ENCODE assay signal across 16 cellular contexts in genomic region chr3:130712718-130713423, GRCh38. TPM values are rescaled to one million over a fixed set of nuclear protein-coding genes. Genes with fewer than 3 reads are reported as not detected.
A peak's percentile ranks its signal among the peaks of the same experiment; 100 is the strongest.
DNase-seq lines count a peak whose midpoint lies in the region; ATAC-seq and TF ChIP-seq lines count a peak whose summit lies in the region.
"Had no signal": no experiment of that assay in that cellular context is flagged by ENCODE, and none has a peak within 500 bp of the region (broad histone marks: within the 10 kb centered on the region; RNA-seq: fewer than 3 reads in every experiment).

No MANE protein-coding gene starts in this region.

- no peak for TF ChIP-seq CTCF in IMR-90 (conservative IDR thresholded peaks at IDR 0.05; ENCODE audit: low read depth, low read length)
- TF ChIP-seq CTCF in OCI-LY1 (IDR thresholded peaks at IDR 0.05; ENCODE audit: low read length) = no peak
- no peak for TF ChIP-seq CTCF in progenitor cell of endocrine pancreas (IDR thresholded peaks at IDR 0.05; ENCODE audit: unreplicated experiment)
- TF ChIP-seq CTCF in body of pancreas (IDR thresholded peaks at IDR 0.05) = no peak

- H3K9me1 ChIP-seq in IMR-90 (ENCODE audit: insufficient read depth, low read length) = no peaks in the 10 kb centered on the region

- no peaks in the 10 kb centered on the region for H3K27me3 Mint-ChIP-seq in activated T-helper 17 cell treated with anti-CD3 and anti-CD28 coated beads, Interleukin-2, amount 50 U/mL, for 72 hours
- no peaks in the 10 kb centered on the region for H3K27me3 Mint-ChIP-seq in progenitor cell of endocrine pancreas
- H3K27me3 Mint-ChIP-seq: B cell, IgD-negative memory B cell had no signal

- H3K36me3 Mint-ChIP-seq in activated T-helper 17 cell treated with anti-CD3 and anti-CD28 coated beads, Interleukin-2, amount 50 U/mL, for 72 hours (ENCODE audit: low read depth) = peaks cover 94% of the 10 kb centered on the region
- H3K36me3 Mint-ChIP-seq in progenitor cell of endocrine pancreas (ENCODE audit: insufficient read depth) = peaks cover 20% of the 10 kb centered on the region

- H3K4ac ChIP-seq in IMR-90 (ENCODE audit: low read depth, low read length) = no peak overlapping the region

- no peak for TF ChIP-seq RAD21 in IMR-90 (IDR thresholded peaks at IDR 0.05; ENCODE audit: low read length)

- dilution Hi-C loops in IMR-90 (cut with HindIII; ENCODE audit: low sequenced_read_pairs, unreplicated experiment) = no loop called here

- no TSS peak for BruUV-seq in IMR-90 (replicated peaks; lab: Mats Ljungman, UMichigan)

- H2BK120ac ChIP-seq in IMR-90 (ENCODE audit: low read depth, low read length) = no peak overlapping the region

- H3K23ac ChIP-seq in IMR-90 (ENCODE audit: low read depth, low read length) = no peak overlapping the region

- H3K18ac ChIP-seq in IMR-90 (ENCODE audit: low read depth, low read length) = no peak overlapping the region

- H4K20me1 ChIP-seq in IMR-90 (ENCODE audit: insufficient read depth, low read length) = no peaks in the 10 kb centered on the region
- H4K20me1 ChIP-seq in OCI-LY1 (ENCODE audit: insufficient read depth, low read length) = no peaks in the 10 kb centered on the region

- peak; percentile 43 for DNase-seq in IMR-90
- DNase-seq in progenitor cell of endocrine pancreas (ENCODE audit: low spot score, unreplicated experiment) = no peak
- DNase-seq in DMS79 treated with DMSO at 0.1 percent for 48 hours (lab: John Stamatoyannopoulos, UW) = no peak
- no peak for DNase-seq in body of pancreas
- DNase-seq: CD8-positive, alpha-beta T cell; NCI-H1048; NCI-H146; NCI-H2081 treated with DMSO at 0.1 percent for 48 hours; NCI-H226; PC-9 had no signal

- no peak overlapping the region for H2AK5ac ChIP-seq in IMR-90 (ENCODE audit: low read depth, low read length)

- intact Hi-C loops in IMR-90 (cut with micrococcal nuclease) (no loop called here), body of pancreas (cut with DNase I) (no loop called here)

- H3K9me3 ChIP-seq in IMR-90 (ENCODE audit: control insufficient read depth, insufficient read depth, low read length) (no peaks in the 10 kb centered on the region), OCI-LY1 (ENCODE audit: low read length) (no peaks in the 10 kb centered on the region), body of pancreas (no peaks in the 10 kb centered on the region)

- peaks cover 5% of the 10 kb centered on the region for H3K36me3 ChIP-seq in IMR-90 (ENCODE audit: control insufficient read depth, insufficient read depth, low read length)
- peaks cover 46% of the 10 kb centered on the region for H3K36me3 ChIP-seq in OCI-LY1 (ENCODE audit: insufficient read depth, low read length)
- H3K36me3 ChIP-seq in body of pancreas (replicated peaks in 1 of 2; ENCODE audit: insufficient read depth in 1 of 2, low read depth in 2 of 2) = peaks cover 0 to 4% of the 10 kb centered on the region in 2 donors

- no peak overlapping the region for H3K14ac ChIP-seq in IMR-90 (replicated peaks; ENCODE audit: low read depth, low read length)

- no peaks in the 10 kb centered on the region for H3K4me1 Mint-ChIP-seq in activated T-helper 17 cell treated with anti-CD3 and anti-CD28 coated beads, Interleukin-2, amount 50 U/mL, for 72 hours
- H3K4me1 Mint-ChIP-seq in progenitor cell of endocrine pancreas (ENCODE audit: low read depth) = no peaks in the 10 kb centered on the region
- H3K4me1 Mint-ChIP-seq: B cell, IgD-negative memory B cell had no signal

- no peaks in the 10 kb centered on the region for H3K9me2 ChIP-seq in OCI-LY1 (ENCODE audit: low read depth, low read length)

- H4K8ac ChIP-seq in IMR-90 (ENCODE audit: low read depth in 2 of 2, low read length in 2 of 2) = no peak overlapping the region

- no peak overlapping the region for H2BK15ac ChIP-seq in IMR-90 (ENCODE audit: low read depth, low read length)

- no peak overlapping the region for H2AFZ ChIP-seq in IMR-90 (replicated peaks; ENCODE audit: low read length, poor library complexity)
- no peak overlapping the region for H2AFZ ChIP-seq in OCI-LY1 (ENCODE audit: low read length)
- H2AFZ ChIP-seq: PC-9 had no signal

- H4K91ac ChIP-seq in IMR-90 (ENCODE audit: insufficient read depth, low read depth, low read length) = no peak overlapping the region

- no peaks in the 10 kb centered on the region; the same call in 1 of the 2 replicates for H3K4me1 ChIP-seq in IMR-90 (ENCODE audit: control insufficient read depth, insufficient read depth, low read length)
- peaks cover 7% of the 10 kb centered on the region for H3K4me1 ChIP-seq in OCI-LY1 (ENCODE audit: insufficient read depth, low read length, severe bottlenecking)
- H3K4me1 ChIP-seq in body of pancreas = no peaks in the 10 kb centered on the region

- H4K5ac ChIP-seq in IMR-90 (ENCODE audit: low read depth, low read length) = no peak overlapping the region

- no peak overlapping the region for H2BK20ac ChIP-seq in IMR-90 (ENCODE audit: low read depth, low read length)

- CTCF ChIA-PET in IMR-90 (lab: Yijun Ruan, JAX) = no interaction called here

- in situ Hi-C loops in IMR-90 (cut with MboI; ENCODE audit: low sequenced_read_pairs) = loop anchor here (25.0 kb wide), 1 partner anchor 99 kb away; no protein-coding TSS in a partner anchor

- no peak overlapping the region for H3K4me3 Mint-ChIP-seq in activated T-helper 17 cell treated with anti-CD3 and anti-CD28 coated beads, Interleukin-2, amount 50 U/mL, for 72 hours
- no peak overlapping the region for H3K4me3 Mint-ChIP-seq in progenitor cell of endocrine pancreas (ENCODE audit: low read depth)
- H3K4me3 Mint-ChIP-seq: B cell; CD8-positive, alpha-beta T cell; IgD-negative memory B cell had no signal

- H3K4me3 ChIP-seq in IMR-90 (ENCODE audit: insufficient read depth, low read depth, low read length) = no peak overlapping the region
- H3K4me3 ChIP-seq in OCI-LY1 (ENCODE audit: low read depth, low read length, poor library complexity, severe bottlenecking) = no peak overlapping the region
- no peak overlapping the region for H3K4me3 ChIP-seq in body of pancreas
- H3K4me3 ChIP-seq: PC-9, SK-N-MC had no signal

- H3K9me3 Mint-ChIP-seq in activated T-helper 17 cell treated with anti-CD3 and anti-CD28 coated beads, Interleukin-2, amount 50 U/mL, for 72 hours = no peaks in the 10 kb centered on the region
- no peaks in the 10 kb centered on the region for H3K9me3 Mint-ChIP-seq in progenitor cell of endocrine pancreas (ENCODE audit: low read depth)
- H3K9me3 Mint-ChIP-seq: CD8-positive, alpha-beta T cell had no signal

- H3K79me2 ChIP-seq in OCI-LY1 (ENCODE audit: insufficient read depth, low read length) = no peaks in the 10 kb centered on the region

- H3K27me3 ChIP-seq in IMR-90 (ENCODE audit: control insufficient read depth, insufficient read depth, low read length) = no peaks in the 10 kb centered on the region
- no peaks in the 10 kb centered on the region for H3K27me3 ChIP-seq in OCI-LY1 (ENCODE audit: insufficient read depth, low read length)
- H3K27me3 ChIP-seq in body of pancreas = no peaks in the 10 kb centered on the region

- POLR2A ChIA-PET in IMR-90 (lab: Charles Lee; ENCODE audit: unreplicated experiment) = no interaction called here

- TF ChIP-seq POLR2A in IMR-90 (IDR thresholded peaks at IDR 0.05; ENCODE audit: low read depth, low read length) (no peak), body of pancreas (IDR thresholded peaks at IDR 0.05) (no peak)

- H3K79me1 ChIP-seq in IMR-90 (ENCODE audit: low read depth in 1 of 2, low read length in 2 of 2) = peaks cover 0 to 4% of the 10 kb centered on the region in 2 experiments; a peak in 1 of 4 replicates

- no peaks in the 10 kb centered on the region for H3F3A ChIP-seq in OCI-LY1 (ENCODE audit: insufficient read depth, low read length)

- H3K56ac ChIP-seq in IMR-90 (ENCODE audit: extremely low read depth, insufficient read depth, low read length) = no peak overlapping the region

- H3K4me2 ChIP-seq in IMR-90 (ENCODE audit: low read depth, low read length) (no peak overlapping the region), OCI-LY1 (ENCODE audit: low read length) (no peak overlapping the region)
- H3K4me2 ChIP-seq: PC-9 had no signal

- H2AK9ac ChIP-seq in IMR-90 (replicated peaks; ENCODE audit: low read depth, low read length, poor library complexity) = no peak overlapping the region

- no peak overlapping the region for H2BK5ac ChIP-seq in IMR-90 (ENCODE audit: low read depth, low read length, poor library complexity, severe bottlenecking)

- peak overlapping the region; percentile 43 for H3K27ac Mint-ChIP-seq in activated T-helper 17 cell treated with anti-CD3 and anti-CD28 coated beads, Interleukin-2, amount 50 U/mL, for 72 hours
- peak overlapping the region; percentile 51 for H3K27ac Mint-ChIP-seq in progenitor cell of endocrine pancreas
- H3K27ac Mint-ChIP-seq: B cell; CD8-positive, alpha-beta T cell had no signal

- H3K9ac ChIP-seq in IMR-90 (ENCODE audit: low read depth, low read length) (no peak overlapping the region), OCI-LY1 (ENCODE audit: low read length) (no peak overlapping the region)

- peak; percentile 91 for ATAC-seq in IMR-90 (ENCODE audit: low read depth)
- no peak for ATAC-seq in activated T-helper 17 cell treated with anti-CD3 and anti-CD28 coated beads, Interleukin-2, amount 50 U/mL, for 72 hours (replicated peaks)
- no peak for ATAC-seq in HG03025 (IDR thresholded peaks at IDR 0.05; ENCODE audit: low FRiP score, unreplicated experiment)
- ATAC-seq in body of pancreas = no peak
- ATAC-seq: CD8-positive, alpha-beta T cell had no signal

- no peak overlapping the region for H3K27ac ChIP-seq in IMR-90 (ENCODE audit: insufficient read depth, low read length)
- peak overlapping the region; percentile 35 for H3K27ac ChIP-seq in OCI-LY1 (ENCODE audit: low read depth, low read length, poor library complexity, severe bottlenecking)
- no peak overlapping the region for H3K27ac ChIP-seq in body of pancreas
- H3K27ac ChIP-seq: PC-9, SK-N-MC had no signal

- WGBS in IMR-90 (ENCODE audit: extremely low coverage in 2 of 2, insufficient read length in 1 of 2), 2 experiments = no CpG with 5 or more reads among the region's 3 CpGs
- 83% methylated on average over 3 of the region's 3 CpGs for WGBS in body of pancreas, 2 donors

TF ChIP-seq in IMR-90, 13 proteins besides CTCF, POLR2A, EP300 and RAD21 (continues in another document):
- TF ChIP-seq RFX5 (IDR thresholded peaks at IDR 0.05; ENCODE audit: low read depth, low read length) (no peak), MAFK (IDR thresholded peaks at IDR 0.05; ENCODE audit: low read depth, low read length) (no peak), SMC3 (IDR thresholded peaks at IDR 0.05; ENCODE audit: low read depth, low read length) (no peak), MXI1 (IDR thresholded peaks at IDR 0.05; ENCODE audit: borderline replicate concordance, low read depth, low read length) (no peak), RCOR1 (IDR thresholded peaks at IDR 0.05; ENCODE audit: insufficient replicate concordance, low read length) (no peak)

RNA-seq across cellular contexts. Expression of gene PIK3R4, which starts 33.8 kb away (rescaled TPM):
- total RNA-seq in IMR-90 (2012; rRNA removed) = 24.7 and 27.2 TPM in 2 replicates
- 19.7 and 20.1 TPM in 2 replicates for polyA plus RNA-seq in IMR-90 (2012; rRNA removed)
- 6.4 and 6.8 TPM in 2 replicates for polyA plus RNA-seq in IMR-90 (2012; cell fraction: cytosol; rRNA removed)
- 11.1 and 17.0 TPM in 2 replicates for polyA plus RNA-seq in IMR-90 (2012; cell fraction: nucleus; rRNA removed; ENCODE audit: low replicate concordance)
- total RNA-seq in activated T-helper 17 cell treated with anti-CD3 and anti-CD28 coated beads, Interleukin-2, amount 50 U/mL, for 72 hours = 10 to 100 TPM; 17.4 to 23.9 TPM
- 29.3 and 32.2 TPM in 2 replicates for total RNA-seq in progenitor cell of endocrine pancreas
- 10 to 100 TPM; 20.8 to 28.0 TPM for total RNA-seq in body of pancreas
